ENCODE assay signal across 29 cellular contexts in the genomic region with DNA sequence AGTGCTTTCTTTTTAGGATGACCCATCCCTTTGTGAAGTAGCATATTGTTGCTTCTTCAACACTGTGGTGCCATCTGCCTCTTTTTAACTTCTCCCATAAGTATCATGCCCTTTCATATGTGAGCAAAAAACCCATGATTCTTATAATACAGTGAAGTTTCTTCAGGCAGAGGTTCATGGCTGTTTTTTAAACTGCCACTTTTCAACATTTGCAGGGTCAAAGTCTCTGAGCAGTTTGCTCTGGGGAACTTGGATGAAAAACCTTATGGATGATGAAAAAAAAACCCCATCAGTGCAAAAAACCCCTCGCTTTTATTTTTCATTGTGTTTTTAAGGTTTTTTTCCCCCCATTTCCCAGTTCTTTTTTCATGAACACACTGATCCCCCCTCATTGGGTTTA.
"Had no signal": no experiment of that assay in that cellular context is flagged by ENCODE, and none has a peak within 500 bp of the region (broad histone marks: within the 10 kb centered on the region; RNA-seq: fewer than 3 reads in every experiment).

No MANE protein-coding gene starts in this region.

- DNase-seq: activated CD4-positive, alpha-beta memory T cell treated with anti-CD3 and anti-CD28 coated beads for 36 hours; activated CD4-positive, alpha-beta T cell treated with anti-CD3 and anti-CD28 coated beads for 36 hours; activated CD4-positive, alpha-beta T cell treated with anti-CD3 and anti-CD28 coated beads, Interleukin-2, amount 50 U/mL, for 1 hour; activated CD8-positive, alpha-beta memory T cell treated with anti-CD3 and anti-CD28 coated beads, Interleukin-2, amount 50 U/mL, for 4 hours; activated effector memory CD4-positive, alpha-beta T cell treated with Interleukin-2 at 50 U/mL for 16 hours; activated naive CD4-positive, alpha-beta T cell treated with anti-CD3 and anti-CD28 coated beads, Interleukin-2, amount 10 ng/mL, durations not matched to agents 7 days and 5 days; activated naive CD8-positive, alpha-beta T cell treated with anti-CD3 and anti-CD28 coated beads, Interleukin-2, amount 50 U/mL, for 24 hours; activated T-cell treated with anti-CD3 and anti-CD28 coated beads for 4 hours; activated T-cell treated with anti-CD3 and anti-CD28 coated beads, Interleukin-2, amount 50 U/mL, for 4 hours; anterior cingulate cortex; caudate nucleus; cerebellar nuclear complex; MM.1S; MV-4-11; NCI-H1092; NCI-H1436 treated with DMSO at 0.1 percent for 48 hours; NCI-H1694 treated with DMSO at 0.1 percent for 48 hours; NCI-H2029; NCI-H2107; NCI-H2171; NCI-H510A; NCI-H69; SHP77; SK-N-SH had no signal

- H3K27me3 ChIP-seq: SJSA1 had no signal

- H3K27ac ChIP-seq: KMS-11, SJSA1 had no signal

- ATAC-seq: activated CD4-positive, alpha-beta T cell treated with anti-CD3 and anti-CD28 coated beads for 36 hours; activated CD4-positive, CD25-positive, alpha-beta regulatory T cell treated with anti-CD3 and anti-CD28 coated beads, Interleukin-2, amount 50 U/mL, for 24 hours; activated naive CD8-positive, alpha-beta T cell treated with anti-CD3 and anti-CD28 coated beads, Interleukin-2, amount 50 U/mL, for 24 hours; activated T-cell treated with anti-CD3 and anti-CD28 coated beads, Interleukin-2, amount 50 U/mL, for 4 hours; Panc1; WTC11 had no signal

- H3K4me3 ChIP-seq: SJSA1 had no signal

- H3K9me3 ChIP-seq: SJSA1, SK-N-SH had no signal

- H3K9ac ChIP-seq: KMS-11, SK-N-SH had no signal
